ENCODE assay signal across 20 cellular contexts in the genomic region with DNA sequence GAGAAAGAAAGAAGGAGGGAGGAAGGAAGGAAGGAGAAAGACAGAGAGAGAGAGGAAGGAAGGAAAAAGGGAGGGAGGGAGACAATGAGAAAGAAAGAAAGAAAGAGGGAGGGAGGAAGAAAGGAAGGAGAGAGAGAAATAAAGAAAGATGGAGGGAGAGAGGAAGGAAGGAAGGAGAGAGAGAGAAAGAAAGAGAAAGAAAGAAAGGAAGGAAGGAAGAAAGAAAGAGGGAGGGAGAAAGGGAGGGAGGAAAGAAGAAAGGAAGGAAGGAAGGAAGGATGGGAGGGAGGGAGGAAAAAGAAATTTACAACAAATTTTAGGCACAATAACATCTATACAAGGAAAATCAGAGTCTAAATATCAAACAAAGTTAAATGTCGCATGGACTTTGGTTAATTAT.
A peak's percentile ranks its signal among the peaks of the same experiment; 100 is the strongest.
DNase-seq lines count a peak whose midpoint lies in the region; ATAC-seq, FAIRE-seq and TF ChIP-seq lines count a peak whose summit lies in the region.
"Had no signal": no experiment of that assay in that cellular context is flagged by ENCODE, and none has a peak within 500 bp of the region (broad histone marks: within the 10 kb centered on the region; RNA-seq: fewer than 3 reads in every experiment).

No MANE protein-coding gene starts in this region.

- no peak for DNase-seq in K562 (ENCODE audit: extremely low read depth in 1 of 4, low spot score in 3 of 4)
- no peak for DNase-seq in memory B cell (ENCODE audit: low spot score in 2 of 2)
- DNase-seq in HEK293T (ENCODE audit: extremely low spot score), result no peak
- no peak for DNase-seq in amniotic stem cell (lab: John Stamatoyannopoulos, UW)
- no peak for DNase-seq in NCI-H2107 (lab: John Stamatoyannopoulos, UW)
- DNase-seq: Caco-2; CD4-positive, CD25-positive, alpha-beta regulatory T cell; CD8-positive, alpha-beta T cell; DMS153; DND-41; GM23248; H7; HCEC 1CT; HFFc6 had no signal

- no peaks in the 10 kb centered on the region for H3K79me2 ChIP-seq in K562 (ENCODE audit: control insufficient read depth, insufficient read depth, low read length)

- H3K27ac ChIP-seq in HEK293 (ENCODE audit: extremely low read depth, low read depth, low read length), result no peak overlapping the region
- no peak overlapping the region for H3K27ac ChIP-seq in K562 (ENCODE audit: extremely low read depth, low read depth, low read length)
- H3K27ac ChIP-seq: BLaER1, C4-2B, GM23248 had no signal

- no peaks in the 10 kb centered on the region for H3K27me3 Mint-ChIP-seq in memory B cell

- POLR2A ChIA-PET in HEK293 (lab: Yijun Ruan, JAX), result no interaction called here
- POLR2A ChIA-PET in K562 (lab: Yijun Ruan, JAX), result no interaction called here
- POLR2A ChIA-PET in HEK293T (lab: Yijun Ruan, JAX), result no interaction called here

- no TSS peak for BruUV-seq in K562 (replicated peaks; lab: Mats Ljungman, UMichigan)

- no peak for TF ChIP-seq POLR2A in K562 (conservative IDR thresholded peaks at IDR 0.05)

- H3K9me3 Mint-ChIP-seq in memory B cell, result peaks cover 7% of the 10 kb centered on the region

- no peak for TF ChIP-seq EP300 in K562 (IDR thresholded peaks at IDR 0.05; ENCODE audit: low read length)

- H3K4me1 Mint-ChIP-seq in memory B cell, result peaks cover 12% of the 10 kb centered on the region

- peak overlapping the region; percentile 67 for H3K27ac Mint-ChIP-seq in memory B cell
- H3K27ac Mint-ChIP-seq: CD8-positive, alpha-beta T cell; HFFc6 had no signal

- no peak overlapping the region for H3K4me3 Mint-ChIP-seq in memory B cell
- H3K4me3 Mint-ChIP-seq: CD4-positive, CD25-positive, alpha-beta regulatory T cell; CD8-positive, alpha-beta T cell; HFFc6 had no signal

- H3K4me2 ChIP-seq in K562 (ENCODE audit: insufficient read depth, low read length), result no peak overlapping the region
- H3K4me2 ChIP-seq: BLaER1 had no signal

- no peak overlapping the region for H2AFZ ChIP-seq in K562 (ENCODE audit: low read depth, low read length)
- H2AFZ ChIP-seq: GM23248 had no signal

- intact Hi-C loops in K562 (cut with micrococcal nuclease), result no loop called here

- H3K9me1 ChIP-seq in K562 (ENCODE audit: control insufficient read depth, insufficient read depth, low read length), result no peaks in the 10 kb centered on the region

- no peak for TF ChIP-seq RAD21 in K562 (CRISPR knock-in tag; conservative IDR thresholded peaks at IDR 0.05 in 1 of 2, IDR thresholded peaks at IDR 0.05 in 1 of 2)

- WGBS in K562 (ENCODE audit: insufficient coverage, low coverage, missing lambda C conversion rate), result 0% methylated on average over 1 of the region's 1 CpG

- TF ChIP-seq CTCF in HEK293 (tag by site-specific recombination; IDR thresholded peaks at IDR 0.05) (no peak), K562 (IDR thresholded peaks at IDR 0.05 in 2 of 3, conservative IDR thresholded peaks at IDR 0.05 in 1 of 3; ENCODE audit: insufficient read depth in 2 of 3, low read depth in 1 of 3, low read length in 3 of 3) (no peak)

- no peaks in the 10 kb centered on the region for H4K20me1 ChIP-seq in K562 (replicated peaks; ENCODE audit: control insufficient read depth, insufficient read depth, low read length)
- H4K20me1 ChIP-seq: BLaER1 had no signal

- H3K36me3 ChIP-seq in HEK293 (ENCODE audit: control insufficient read depth in 2 of 2, insufficient read depth in 1 of 2, low read length in 2 of 2) (no peaks in the 10 kb centered on the region), K562 (ENCODE audit: control insufficient read depth, insufficient read depth, low read length) (no peaks in the 10 kb centered on the region)
- H3K36me3 ChIP-seq: BLaER1 had no signal

- CTCF ChIA-PET in HEK293 (lab: Yijun Ruan, JAX) (no interaction called here), K562 (lab: Yijun Ruan, JAX; ENCODE audit: low intra/inter-chr PET ratio) (no interaction called here), HEK293T (lab: Yijun Ruan, JAX) (no interaction called here)

- H3K9me3 ChIP-seq in HEK293 (ENCODE audit: control insufficient read depth, insufficient read depth, low read depth, low read length), result no peaks in the 10 kb centered on the region
- no peaks in the 10 kb centered on the region for H3K9me3 ChIP-seq in K562 (replicated peaks; ENCODE audit: control insufficient read depth, insufficient read depth, low read depth, low read length)
- H3K9me3 ChIP-seq: BLaER1 had no signal

- in situ Hi-C loops in K562 (cut with MboI), result no loop called here

- peaks cover 0 to 8% of the 10 kb centered on the region in 2 experiments; a peak in 1 of 5 replicates for H3K27me3 ChIP-seq in K562 (ENCODE audit: control insufficient read depth in 2 of 2, insufficient read depth in 2 of 2, low read length in 2 of 2)
- H3K27me3 ChIP-seq: BLaER1 had no signal

- no peak overlapping the region for H3K4me3 ChIP-seq in HEK293 (ENCODE audit: low read depth, low read length)
- no peak overlapping the region for H3K4me3 ChIP-seq in K562
- H3K4me3 ChIP-seq: BLaER1, GM23248 had no signal

- FAIRE-seq in K562 (lab: Jason Lieb, UNC), result no peak
- FAIRE-seq: G401.6, GM12892, H1 had no signal

- no peaks in the 10 kb centered on the region for H3K4me1 ChIP-seq in HEK293 (ENCODE audit: control insufficient read depth, insufficient read depth, low read length)
- H3K4me1 ChIP-seq in K562 (replicated peaks in 1 of 2; ENCODE audit: control insufficient read depth in 2 of 2, insufficient read depth in 2 of 2, low read length in 2 of 2), result no peaks in the 10 kb centered on the region
- H3K4me1 ChIP-seq: Caco-2 had no signal

- peaks cover 3% of the 10 kb centered on the region for H3K36me3 Mint-ChIP-seq in memory B cell
- H3K36me3 Mint-ChIP-seq: CD4-positive, CD25-positive, alpha-beta regulatory T cell; CD8-positive, alpha-beta T cell had no signal

- ATAC-seq in K562 (no peak), memory B cell (ENCODE audit: low read depth) (no peak)
- ATAC-seq: CD8-positive, alpha-beta T cell had no signal

- H3K9ac ChIP-seq in K562 (ENCODE audit: insufficient read depth in 1 of 2, low read depth in 2 of 2, low read length in 2 of 2), result no peak overlapping the region
- H3K9ac ChIP-seq: BLaER1, GM23248 had no signal

TF ChIP-seq in HEK293, 187 proteins besides CTCF, POLR2A, EP300 and RAD21:
- TF ChIP-seq ZNF341 (tag by site-specific recombination; IDR thresholded peaks at IDR 0.05; ENCODE audit: low read depth) (no peak), ZNF366 (tag by site-specific recombination; conservative IDR thresholded peaks at IDR 0.05) (peak; percentile 83)

TF ChIP-seq in K562, 482 proteins besides CTCF, POLR2A, EP300 and RAD21:
- TF ChIP-seq ZNF408 (CRISPR knock-in tag; IDR thresholded peaks at IDR 0.05; ENCODE audit: low read depth) (no peak), OTX1 (CRISPR knock-in tag; IDR thresholded peaks at IDR 0.05) (0 out of 2 replicates have a peak, but pooled peaks have one; percentile 54)
- TF ChIP-seq, protein P1, sequence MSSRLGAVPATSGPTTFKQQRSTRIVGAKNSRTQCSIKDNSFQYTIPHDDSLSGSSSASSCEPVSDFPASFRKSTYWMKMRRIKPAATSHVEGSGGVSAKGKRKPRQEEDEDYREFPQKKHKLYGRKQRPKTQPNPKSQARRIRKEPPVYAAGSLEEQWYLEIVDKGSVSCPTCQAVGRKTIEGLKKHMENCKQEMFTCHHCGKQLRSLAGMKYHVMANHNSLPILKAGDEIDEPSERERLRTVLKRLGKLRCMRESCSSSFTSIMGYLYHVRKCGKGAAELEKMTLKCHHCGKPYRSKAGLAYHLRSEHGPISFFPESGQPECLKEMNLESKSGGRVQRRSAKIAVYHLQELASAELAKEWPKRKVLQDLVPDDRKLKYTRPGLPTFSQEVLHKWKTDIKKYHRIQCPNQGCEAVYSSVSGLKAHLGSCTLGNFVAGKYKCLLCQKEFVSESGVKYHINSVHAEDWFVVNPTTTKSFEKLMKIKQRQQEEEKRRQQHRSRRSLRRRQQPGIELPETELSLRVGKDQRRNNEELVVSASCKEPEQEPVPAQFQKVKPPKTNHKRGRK (tag; IDR thresholded peaks at IDR 0.05), result peak; percentile 45; the same call in 1 of the 2 replicates
TF ChIP-seq in K562: peak in this region for 2.

TF ChIP-seq in HEK293T, 16 proteins besides CTCF, POLR2A, EP300 and RAD21:
- TF ChIP-seq ZNF384 (IDR thresholded peaks at IDR 0.05), result no peak
- no peak for TF ChIP-seq TARDBP (IDR thresholded peaks at IDR 0.05)
- TF ChIP-seq ELF4 (IDR thresholded peaks at IDR 0.05), result no peak
- TF ChIP-seq LEF1 (IDR thresholded peaks at IDR 0.05; ENCODE audit: borderline replicate concordance), result no peak
- TF ChIP-seq FOXM1 (IDR thresholded peaks at IDR 0.05; ENCODE audit: borderline replicate concordance), result no peak
- no peak for TF ChIP-seq SP1 (IDR thresholded peaks at IDR 0.05)
- TF ChIP-seq BHLHE40 (IDR thresholded peaks at IDR 0.05; ENCODE audit: borderline replicate concordance), result no peak
- no peak for TF ChIP-seq ARNT (IDR thresholded peaks at IDR 0.05)
- TF ChIP-seq, protein P2, sequence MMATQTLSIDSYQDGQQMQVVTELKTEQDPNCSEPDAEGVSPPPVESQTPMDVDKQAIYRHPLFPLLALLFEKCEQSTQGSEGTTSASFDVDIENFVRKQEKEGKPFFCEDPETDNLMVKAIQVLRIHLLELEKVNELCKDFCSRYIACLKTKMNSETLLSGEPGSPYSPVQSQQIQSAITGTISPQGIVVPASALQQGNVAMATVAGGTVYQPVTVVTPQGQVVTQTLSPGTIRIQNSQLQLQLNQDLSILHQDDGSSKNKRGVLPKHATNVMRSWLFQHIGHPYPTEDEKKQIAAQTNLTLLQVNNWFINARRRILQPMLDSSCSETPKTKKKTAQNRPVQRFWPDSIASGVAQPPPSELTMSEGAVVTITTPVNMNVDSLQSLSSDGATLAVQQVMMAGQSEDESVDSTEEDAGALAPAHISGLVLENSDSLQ (IDR thresholded peaks at IDR 0.05), result no peak
- no peak for TF ChIP-seq CTBP1 (IDR thresholded peaks at IDR 0.05; ENCODE audit: borderline replicate concordance)
- TF ChIP-seq FOXK2 (IDR thresholded peaks at IDR 0.05), result no peak
- no peak for TF ChIP-seq FOXA1 (IDR thresholded peaks at IDR 0.05)
- no peak for TF ChIP-seq HDGF (IDR thresholded peaks at IDR 0.05; ENCODE audit: borderline replicate concordance)
TF ChIP-seq in HEK293T: peak in this region for 0.
